In the genomic region with DNA sequence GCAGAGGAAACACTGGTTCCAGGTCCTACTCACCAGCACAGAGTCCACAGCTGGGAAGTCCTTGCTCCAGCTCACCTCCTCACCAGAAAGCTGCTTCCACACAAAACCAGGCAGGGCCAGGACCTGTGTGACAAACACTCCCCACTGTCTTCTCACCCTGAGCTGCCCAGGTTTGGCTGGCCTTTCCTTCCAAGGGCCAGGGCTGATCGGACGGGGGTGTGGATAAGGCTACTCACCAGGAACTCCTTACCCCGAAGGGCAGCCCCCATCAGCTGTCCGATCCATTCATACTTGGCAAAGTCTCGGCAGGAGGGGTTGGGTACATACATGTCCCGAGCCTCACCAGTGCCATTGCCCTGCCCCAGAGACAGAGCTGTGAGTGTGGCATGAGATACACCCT, we compare ENCODE assay signal across 20 cellular contexts.
"Had no signal": no experiment of that assay in that cellular context is flagged by ENCODE, and none has a peak within 500 bp of the region (broad histone marks: within the 10 kb centered on the region; RNA-seq: fewer than 3 reads in every experiment).

No MANE protein-coding gene starts in this region.

- DNase-seq: cortex of kidney; effector memory CD8-positive, alpha-beta T cell; hypothalamus; immature natural killer cell; islet precursor cell; kidney glomerular epithelial cell; left colon; left ventricle myocardium superior; lower lobe of right lung; natural killer cell; occipital lobe; stimulated activated CD4-positive, alpha-beta T cell treated with anti-CD3 and anti-CD28 coated beads, Interleukin-12 subunit alpha, Interleukin-12 subunit beta, amount 100 ng/mL, for 4 hours; stimulated activated CD4-positive, alpha-beta T cell treated with anti-CD3 and anti-CD28 coated beads, Interleukin-1b, Interleukin-23, amount 100 ng/mL, for 48 hours; stimulated activated CD4-positive, alpha-beta T cell treated with anti-CD3 and anti-CD28 coated beads, Interleukin-4, amount 100 ng/mL, for 1 hour; stimulated activated naive CD8-positive, alpha-beta T cell treated with anti-CD3 and anti-CD28 coated beads, Interleukin-15, Interleukin-2, amounts not matched to agents 100 U/mL and 50 U/mL, for 24 hours; upper lobe of left lung; uterus had no signal

- H3K4me3 Mint-ChIP-seq: effector memory CD8-positive, alpha-beta T cell; immature natural killer cell; natural killer cell; stimulated activated memory B cell treated with anti-CD40 and anti-IgM and Interleukin-4, amounts not matched to agents 10 μg/mL and 1 μg/mL and 100 μg/mL, for 72 hours had no signal

- H3K36me3 Mint-ChIP-seq: natural killer cell had no signal

- H3K27ac Mint-ChIP-seq: natural killer cell; progenitor cell of endocrine pancreas; stimulated activated memory B cell treated with anti-CD40 and anti-IgM and Interleukin-4, amounts not matched to agents 10 μg/mL and 1 μg/mL and 100 μg/mL, for 72 hours had no signal

- ATAC-seq: effector memory CD8-positive, alpha-beta T cell; left colon; left ventricle myocardium superior; lower lobe of right lung; natural killer cell; sciatic nerve; stimulated activated memory B cell treated with anti-CD40 and anti-IgM and Interleukin-4, amounts not matched to agents 10 μg/mL and 1 μg/mL and 100 μg/mL, for 72 hours; stimulated activated naive CD8-positive, alpha-beta T cell treated with anti-CD3 and anti-CD28 coated beads, Interleukin-15, Interleukin-2, amounts not matched to agents 100 U/mL and 50 U/mL, for 24 hours had no signal

- H3K9me3 Mint-ChIP-seq: effector memory CD8-positive, alpha-beta T cell; immature natural killer cell; natural killer cell; stimulated activated memory B cell treated with anti-CD40 and anti-IgM and Interleukin-4, amounts not matched to agents 10 μg/mL and 1 μg/mL and 100 μg/mL, for 72 hours had no signal

- H3K27me3 Mint-ChIP-seq: effector memory CD8-positive, alpha-beta T cell; progenitor cell of endocrine pancreas; stimulated activated memory B cell treated with anti-CD40 and anti-IgM and Interleukin-4, amounts not matched to agents 10 μg/mL and 1 μg/mL and 100 μg/mL, for 72 hours had no signal
